In the genomic region with DNA sequence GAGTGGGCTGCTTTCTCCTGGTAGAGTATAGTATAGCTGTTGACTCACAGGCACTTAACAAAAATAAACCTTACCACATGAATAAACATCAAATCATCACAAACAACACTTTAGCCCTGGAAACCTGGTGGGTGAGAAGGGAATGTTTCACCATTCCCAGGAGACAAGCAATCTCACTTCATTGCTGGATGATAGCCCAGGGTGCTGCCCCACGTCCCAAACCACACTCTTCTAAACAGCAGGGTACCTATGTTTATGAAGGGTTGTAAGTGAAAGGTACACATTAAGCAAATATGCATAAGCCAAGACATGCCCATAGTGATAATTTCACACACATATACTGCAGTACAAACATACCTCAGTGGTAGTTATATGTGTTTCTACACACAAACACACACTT, we compare ENCODE assay signal across 24 cellular contexts.
"Had no signal": no experiment of that assay in that cellular context is flagged by ENCODE, and none has a peak within 500 bp of the region (broad histone marks: within the 10 kb centered on the region; RNA-seq: fewer than 3 reads in every experiment).

No MANE protein-coding gene starts in this region.

- H3K27ac ChIP-seq: esophagus muscularis mucosa, hepatocyte, left lung, thoracic aorta, vagina had no signal

- ATAC-seq: activated CD8-positive, alpha-beta T cell treated with anti-CD3 and anti-CD28 coated beads, Interleukin-2, amount 10 ng/mL, durations not matched to agents 7 days and 5 days; activated naive CD8-positive, alpha-beta T cell treated with anti-CD3 and anti-CD28 coated beads, Interleukin-2, amount 50 U/mL, for 24 hours; left lung; natural killer cell treated with Interleukin-12 subunit alpha and Interleukin-12 subunit beta and Interleukin-15 and Interleukin-18, amount 100 ng/mL, for 72 hours had no signal

- H2AFZ ChIP-seq: hepatocyte had no signal

- H3K4me1 ChIP-seq: esophagus muscularis mucosa, left lung, vagina had no signal

- H3K27me3 ChIP-seq: esophagus muscularis mucosa, hepatocyte, left lung, vagina had no signal

- H3K4me2 ChIP-seq: hepatocyte had no signal

- H3K36me3 ChIP-seq: esophagus muscularis mucosa, left lung, thoracic aorta, vagina had no signal

- FAIRE-seq: endothelial cell of umbilical vein, frontal cortex, TTC549 had no signal

- H3K4me3 ChIP-seq: esophagus muscularis mucosa, hepatocyte, left lung, thoracic aorta, vagina had no signal

- H3K79me2 ChIP-seq: hepatocyte had no signal

- H3K9me3 ChIP-seq: esophagus muscularis mucosa, left lung, thoracic aorta, vagina had no signal

- DNase-seq: activated CD4-positive, alpha-beta T cell treated with anti-CD3 and anti-CD28 coated beads for 1 hour; activated CD4-positive, alpha-beta T cell treated with anti-CD3 and anti-CD28 coated beads, Interleukin-2, amount 50 U/mL, for 1 hour; activated CD8-positive, alpha-beta T cell treated with anti-CD3 and anti-CD28 coated beads, Interleukin-2, amount 10 ng/mL, durations not matched to agents 7 days and 5 days; activated gamma-delta T cell; activated naive CD4-positive, alpha-beta T cell treated with anti-CD3 and anti-CD28 coated beads, Interleukin-2, amount 50 U/mL, for 16 hours; activated naive CD8-positive, alpha-beta T cell treated with anti-CD3 and anti-CD28 coated beads, Interleukin-2, amount 50 U/mL, for 24 hours; central memory CD4-positive, alpha-beta T cell; dermis blood vessel endothelial cell; effector memory CD4-positive, alpha-beta T cell; glutamatergic neuron; immature natural killer cell; kidney glomerular epithelial cell; left lung; midbrain; stimulated activated CD4-positive, alpha-beta T cell treated with anti-CD3 and anti-CD28 coated beads, Interleukin-4, amount 100 ng/mL, for 24 hours; stimulated activated naive CD4-positive, alpha-beta T cell treated with Interleukin-2 at 50 U/mL for 16 hours had no signal
